In genomic region chr19:49987159-49987698, GRCh38 we compare ENCODE assay signal across 8 cellular contexts. TPM values are rescaled to one million over a fixed set of nuclear protein-coding genes. Genes with fewer than 3 reads are reported as not detected.
A peak's percentile ranks its signal among the peaks of the same experiment; 100 is the strongest.
DNase-seq lines count a peak whose midpoint lies in the region; ATAC-seq and TF ChIP-seq lines count a peak whose summit lies in the region.

No MANE protein-coding gene starts in this region.

- no peaks in the 10 kb centered on the region for H3K9me3 ChIP-seq in esophagus muscularis mucosa
- H3K9me3 ChIP-seq in naive thymus-derived CD4-positive, alpha-beta T cell (ENCODE audit: control insufficient read depth in 2 of 3, low read length in 3 of 3): no peaks in the 10 kb centered on the region

- H3K27ac ChIP-seq in esophagus muscularis mucosa (replicated peaks in 1 of 4): no peak overlapping the region
- no peak overlapping the region for H3K27ac ChIP-seq in naive thymus-derived CD4-positive, alpha-beta T cell (ENCODE audit: low read depth, low read length)

- peak overlapping the region in 3 of 10 donors; percentile 3 to 60 (median 35) for H3K4me3 Mint-ChIP-seq in naive thymus-derived CD4-positive, alpha-beta T cell

- TF ChIP-seq EP300 in esophagus muscularis mucosa (IDR thresholded peaks at IDR 0.05): no peak

- H3K4me1 Mint-ChIP-seq in naive thymus-derived CD4-positive, alpha-beta T cell: peaks cover 0 to 7% (median 0%) of the 10 kb centered on the region in 7 donors

- no peaks in the 10 kb centered on the region for H3K27me3 Mint-ChIP-seq in naive thymus-derived CD4-positive, alpha-beta T cell

- H3K36me3 ChIP-seq in esophagus muscularis mucosa: peaks cover 46 to 97% (median 82%) of the 10 kb centered on the region in 4 donors
- peaks cover 3 to 62% (median 10%) of the 10 kb centered on the region in 3 experiments for H3K36me3 ChIP-seq in naive thymus-derived CD4-positive, alpha-beta T cell (ENCODE audit: control insufficient read depth in 2 of 3, insufficient read depth in 3 of 3, low read length in 3 of 3)

- intact Hi-C loops in esophagus muscularis mucosa (cut with DNase I): no loop called here
- intact Hi-C loops in naive thymus-derived CD4-positive, alpha-beta T cell (cut with micrococcal nuclease): loop anchor here (1.0 to 10.0 kb wide), 4 partner anchors 38 to 122 kb away; partner anchors contain the start of genes VRK3 (in 2 of the 2) and PNKP (in 1 of the 2)

- H3K36me3 Mint-ChIP-seq in naive thymus-derived CD4-positive, alpha-beta T cell: peaks cover 8 to 45% (median 35%) of the 10 kb centered on the region in 5 donors

- POLR2A ChIA-PET in naive thymus-derived CD4-positive, alpha-beta T cell (lab: Charles Lee): no interaction called here

- ATAC-seq in naive thymus-derived CD4-positive, alpha-beta T cell: peak; percentile 95
- ATAC-seq in GM19395 (IDR thresholded peaks at IDR 0.05; ENCODE audit: unreplicated experiment): no peak
- no peak for ATAC-seq in HG02840 (IDR thresholded peaks at IDR 0.05; ENCODE audit: low FRiP score, unreplicated experiment)

- H3K9me3 Mint-ChIP-seq in naive thymus-derived CD4-positive, alpha-beta T cell: peaks cover 0 to 5% (median 0%) of the 10 kb centered on the region in 11 donors

- no peak for TF ChIP-seq POLR2A in esophagus muscularis mucosa (IDR thresholded peaks at IDR 0.05; ENCODE audit: low read depth)

- H3K4me3 ChIP-seq in esophagus muscularis mucosa: no peak overlapping the region
- H3K4me3 ChIP-seq in naive thymus-derived CD4-positive, alpha-beta T cell (ENCODE audit: low read length): no peak overlapping the region

- CTCF ChIA-PET in naive thymus-derived CD4-positive, alpha-beta T cell (lab: Charles Lee): interaction anchor here (1.2 kb wide), 1 partner anchor 51 kb away, joined by 3 read pairs; no protein-coding TSS in a partner anchor

- TF ChIP-seq CTCF in GM10266 (IDR thresholded peaks at IDR 0.05; ENCODE audit: control insufficient read depth, insufficient read depth, low read depth, missing control alignments) (no peak), esophagus muscularis mucosa (IDR thresholded peaks at IDR 0.05) (peak in 1 of 3 experiments; percentile 30)

- 18% methylated on average over 9 of the region's 9 CpGs for WGBS in esophagus muscularis mucosa

- DNase-seq in GM10266 (ENCODE audit: extremely low spot score) (peak; percentile 66), OCI-M1 (lab: John Stamatoyannopoulos, UW) (peak; percentile 97), activated T-cell treated with anti-CD3 and anti-CD28 coated beads for 48 hours (ENCODE audit: low read depth) (peak; percentile 74), esophagus muscularis mucosa (ENCODE audit: extremely low spot score) (peak; percentile 93)
- DNase-seq in naive thymus-derived CD4-positive, alpha-beta T cell: peak; percentile 61 to 88 (median 80)
- DNase-seq in stimulated activated CD8-positive, alpha-beta memory T cell treated with anti-CD3 and anti-CD28 coated beads, Interleukin-7, amount 100 ng/mL, for 4 hours (ENCODE audit: low read depth in 2 of 2): peak; percentile 28 to 43

- no peaks in the 10 kb centered on the region for H3K27me3 ChIP-seq in esophagus muscularis mucosa
- H3K27me3 ChIP-seq in naive thymus-derived CD4-positive, alpha-beta T cell (ENCODE audit: control insufficient read depth in 2 of 2, insufficient read depth in 2 of 2, low read length in 2 of 2): no peaks in the 10 kb centered on the region

- H3K27ac Mint-ChIP-seq in naive thymus-derived CD4-positive, alpha-beta T cell: peak overlapping the region in 7 of 9 donors; percentile 8 to 87 (median 53)

- H3K4me1 ChIP-seq in esophagus muscularis mucosa: no peaks in the 10 kb centered on the region
- no peaks in the 10 kb centered on the region for H3K4me1 ChIP-seq in naive thymus-derived CD4-positive, alpha-beta T cell (ENCODE audit: control insufficient read depth in 2 of 2, insufficient read depth in 2 of 2, low read length in 2 of 2)

RNA-seq across cellular contexts. Expression of gene SIGLEC11, which starts 26.3 kb away (rescaled TPM):
- 1 to 10 TPM in 2 of 4 donors, under 1 TPM in 2; 0.50 to 2.9 (median 1.4) TPM for total RNA-seq in esophagus muscularis mucosa
- total RNA-seq in naive thymus-derived CD4-positive, alpha-beta T cell: 1 to 10 TPM in 1 of 5 experiments, under 1 TPM in 3, not detected in 1; 0.14 to 1.3 (median 0.39) TPM
- not detected for polyA plus RNA-seq in naive thymus-derived CD4-positive, alpha-beta T cell

RNA-seq across cellular contexts. Expression of gene VRK3, which starts 37.9 kb away (rescaled TPM):
- 10 to 100 TPM; 20.8 to 27.5 (median 25.5) TPM for total RNA-seq in esophagus muscularis mucosa
- 100 to 1,000 TPM in 2 of 5 experiments, 10 to 100 TPM in 3; 70.6 to 121 (median 84.7) TPM for total RNA-seq in naive thymus-derived CD4-positive, alpha-beta T cell
- 10 to 100 TPM; 73.9 to 98.4 TPM for polyA plus RNA-seq in naive thymus-derived CD4-positive, alpha-beta T cell

RNA-seq across cellular contexts. Expression of gene ZNF473, which starts 38.6 kb away (rescaled TPM):
- total RNA-seq in esophagus muscularis mucosa: 1 to 10 TPM; 5.9 to 8.4 (median 7.3) TPM
- 10 to 100 TPM in 2 of 5 experiments, 1 to 10 TPM in 3; 6.3 to 13.9 (median 9.6) TPM for total RNA-seq in naive thymus-derived CD4-positive, alpha-beta T cell
- polyA plus RNA-seq in naive thymus-derived CD4-positive, alpha-beta T cell: 1 to 10 TPM; 2.8 to 7.5 TPM

RNA-seq across cellular contexts. Expression of gene NUP62, which starts 57.9 kb away (rescaled TPM):
- total RNA-seq in esophagus muscularis mucosa: 10 to 100 TPM; 27.0 to 44.3 (median 35.9) TPM
- 100 to 1,000 TPM in 1 of 5 experiments, 10 to 100 TPM in 4; 26.9 to 130 (median 52.4) TPM for total RNA-seq in naive thymus-derived CD4-positive, alpha-beta T cell
- polyA plus RNA-seq in naive thymus-derived CD4-positive, alpha-beta T cell: 10 to 100 TPM; 46.3 to 65.0 TPM

RNA-seq across cellular contexts. Expression of gene ATF5, which starts 58.2 kb away (rescaled TPM):
- total RNA-seq in esophagus muscularis mucosa: 10 to 100 TPM; 12.0 to 22.0 (median 14.4) TPM
- 10 to 100 TPM in 3 of 5 experiments, 1 to 10 TPM in 2; 5.9 to 16.1 (median 14.9) TPM for total RNA-seq in naive thymus-derived CD4-positive, alpha-beta T cell
- 1 to 10 TPM; 1.6 to 1.9 TPM for polyA plus RNA-seq in naive thymus-derived CD4-positive, alpha-beta T cell

Comparison
In these comparisons a context has a peak if more than half of its experiments do, and no peak if none do; other contexts are left out.
1. DNase-seq: peak in every context shown above with its lines; median percentile 97 in OCI-M1; 93 in esophagus muscularis mucosa; 80 in naive thymus-derived CD4-positive, alpha-beta T cell; 74 in activated T-cell treated with anti-CD3 and anti-CD28 coated beads for 48 hours; 66 in GM10266; 36 in stimulated activated CD8-positive, alpha-beta memory T cell treated with anti-CD3 and anti-CD28 coated beads, Interleukin-7, amount 100 ng/mL, for 4 hours.